ENCODE assay signal across 1 cellular context in the genomic region with DNA sequence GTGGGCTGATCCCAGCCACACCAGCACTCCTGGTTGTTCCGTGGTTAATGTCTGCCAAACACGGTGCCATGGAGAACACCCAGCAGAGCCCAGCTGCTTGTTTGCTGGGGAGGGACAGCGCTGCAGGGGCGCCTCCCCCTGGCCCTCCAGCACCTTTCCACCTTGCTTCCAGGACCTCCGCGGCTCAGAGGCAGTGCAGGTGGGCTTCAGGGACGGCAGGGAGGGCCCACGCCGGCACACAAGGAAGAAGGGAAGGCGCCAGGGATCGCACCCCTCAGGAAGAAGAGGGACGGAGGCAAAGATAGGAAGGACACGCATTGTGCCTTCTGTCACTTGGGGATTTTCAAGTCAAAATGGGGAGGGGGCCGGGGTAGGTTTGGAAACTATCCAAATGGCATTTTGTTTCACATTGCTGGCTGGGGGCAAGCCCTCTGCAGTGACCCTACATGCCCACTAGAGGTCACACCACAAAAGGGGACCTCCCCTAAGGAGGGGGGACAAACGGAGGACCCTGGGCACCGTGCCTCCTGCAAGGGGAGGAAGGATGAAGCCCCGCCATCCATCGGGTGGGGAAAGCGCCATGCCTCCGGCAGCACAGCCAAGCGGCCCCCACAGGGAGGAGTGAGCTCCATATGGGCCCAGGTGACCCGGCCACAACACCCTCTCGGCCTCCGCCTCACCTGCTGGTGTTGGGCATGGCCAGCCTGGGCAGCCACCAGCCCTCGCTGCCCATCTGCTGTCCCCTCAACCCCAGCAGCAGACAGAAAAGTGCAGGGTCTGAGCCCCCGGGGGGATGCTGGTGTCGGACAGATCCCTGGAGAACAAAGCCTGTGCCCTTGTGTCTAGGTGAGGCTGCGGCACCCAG.
TF ChIP-seq lines count a peak whose summit lies in the region.

No MANE protein-coding gene starts in this region.

TF ChIP-seq in GM23338, 12 proteins besides CTCF, POLR2A, EP300 and RAD21 (continued from another document):
- TF ChIP-seq, protein P1, sequence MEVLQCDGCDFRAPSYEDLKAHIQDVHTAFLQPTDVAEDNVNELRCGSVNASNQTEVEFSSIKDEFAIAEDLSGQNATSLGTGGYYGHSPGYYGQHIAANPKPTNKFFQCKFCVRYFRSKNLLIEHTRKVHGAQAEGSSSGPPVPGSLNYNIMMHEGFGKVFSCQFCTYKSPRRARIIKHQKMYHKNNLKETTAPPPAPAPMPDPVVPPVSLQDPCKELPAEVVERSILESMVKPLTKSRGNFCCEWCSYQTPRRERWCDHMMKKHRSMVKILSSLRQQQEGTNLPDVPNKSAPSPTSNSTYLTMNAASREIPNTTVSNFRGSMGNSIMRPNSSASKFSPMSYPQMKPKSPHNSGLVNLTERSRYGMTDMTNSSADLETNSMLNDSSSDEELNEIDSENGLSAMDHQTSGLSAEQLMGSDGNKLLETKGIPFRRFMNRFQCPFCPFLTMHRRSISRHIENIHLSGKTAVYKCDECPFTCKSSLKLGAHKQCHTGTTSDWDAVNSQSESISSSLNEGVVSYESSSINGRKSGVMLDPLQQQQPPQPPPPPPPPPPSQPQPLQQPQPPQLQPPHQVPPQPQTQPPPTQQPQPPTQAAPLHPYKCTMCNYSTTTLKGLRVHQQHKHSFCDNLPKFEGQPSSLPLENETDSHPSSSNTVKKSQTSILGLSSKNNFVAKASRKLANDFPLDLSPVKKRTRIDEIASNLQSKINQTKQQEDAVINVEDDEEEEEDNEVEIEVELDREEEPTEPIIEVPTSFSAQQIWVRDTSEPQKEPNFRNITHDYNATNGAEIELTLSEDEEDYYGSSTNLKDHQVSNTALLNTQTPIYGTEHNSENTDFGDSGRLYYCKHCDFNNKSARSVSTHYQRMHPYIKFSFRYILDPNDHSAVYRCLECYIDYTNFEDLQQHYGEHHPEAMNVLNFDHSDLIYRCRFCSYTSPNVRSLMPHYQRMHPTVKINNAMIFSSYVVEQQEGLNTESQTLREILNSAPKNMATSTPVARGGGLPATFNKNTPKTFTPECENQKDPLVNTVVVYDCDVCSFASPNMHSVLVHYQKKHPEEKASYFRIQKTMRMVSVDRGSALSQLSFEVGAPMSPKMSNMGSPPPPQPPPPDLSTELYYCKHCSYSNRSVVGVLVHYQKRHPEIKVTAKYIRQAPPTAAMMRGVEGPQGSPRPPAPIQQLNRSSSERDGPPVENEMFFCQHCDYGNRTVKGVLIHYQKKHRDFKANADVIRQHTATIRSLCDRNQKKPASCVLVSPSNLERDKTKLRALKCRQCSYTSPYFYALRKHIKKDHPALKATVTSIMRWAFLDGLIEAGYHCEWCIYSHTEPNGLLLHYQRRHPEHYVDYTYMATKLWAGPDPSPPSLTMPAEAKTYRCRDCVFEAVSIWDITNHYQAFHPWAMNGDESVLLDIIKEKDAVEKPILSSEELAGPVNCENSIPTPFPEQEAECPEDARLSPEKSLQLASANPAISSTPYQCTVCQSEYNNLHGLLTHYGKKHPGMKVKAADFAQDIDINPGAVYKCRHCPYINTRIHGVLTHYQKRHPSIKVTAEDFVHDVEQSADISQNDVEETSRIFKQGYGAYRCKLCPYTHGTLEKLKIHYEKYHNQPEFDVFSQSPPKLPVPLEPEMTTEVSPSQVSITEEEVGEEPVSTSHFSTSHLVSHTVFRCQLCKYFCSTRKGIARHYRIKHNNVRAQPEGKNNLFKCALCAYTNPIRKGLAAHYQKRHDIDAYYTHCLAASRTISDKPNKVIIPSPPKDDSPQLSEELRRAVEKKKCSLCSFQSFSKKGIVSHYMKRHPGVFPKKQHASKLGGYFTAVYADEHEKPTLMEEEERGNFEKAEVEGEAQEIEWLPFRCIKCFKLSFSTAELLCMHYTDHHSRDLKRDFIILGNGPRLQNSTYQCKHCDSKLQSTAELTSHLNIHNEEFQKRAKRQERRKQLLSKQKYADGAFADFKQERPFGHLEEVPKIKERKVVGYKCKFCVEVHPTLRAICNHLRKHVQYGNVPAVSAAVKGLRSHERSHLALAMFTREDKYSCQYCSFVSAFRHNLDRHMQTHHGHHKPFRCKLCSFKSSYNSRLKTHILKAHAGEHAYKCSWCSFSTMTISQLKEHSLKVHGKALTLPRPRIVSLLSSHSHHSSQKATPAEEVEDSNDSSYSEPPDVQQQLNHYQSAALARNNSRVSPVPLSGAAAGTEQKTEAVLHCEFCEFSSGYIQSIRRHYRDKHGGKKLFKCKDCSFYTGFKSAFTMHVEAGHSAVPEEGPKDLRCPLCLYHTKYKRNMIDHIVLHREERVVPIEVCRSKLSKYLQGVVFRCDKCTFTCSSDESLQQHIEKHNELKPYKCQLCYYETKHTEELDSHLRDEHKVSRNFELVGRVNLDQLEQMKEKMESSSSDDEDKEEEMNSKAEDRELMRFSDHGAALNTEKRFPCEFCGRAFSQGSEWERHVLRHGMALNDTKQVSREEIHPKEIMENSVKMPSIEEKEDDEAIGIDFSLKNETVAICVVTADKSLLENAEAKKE (CRISPR knock-in tag; IDR thresholded peaks at IDR 0.05) = no peak
